2 cellular contexts compared by ENCODE assay signal in the genomic region with DNA sequence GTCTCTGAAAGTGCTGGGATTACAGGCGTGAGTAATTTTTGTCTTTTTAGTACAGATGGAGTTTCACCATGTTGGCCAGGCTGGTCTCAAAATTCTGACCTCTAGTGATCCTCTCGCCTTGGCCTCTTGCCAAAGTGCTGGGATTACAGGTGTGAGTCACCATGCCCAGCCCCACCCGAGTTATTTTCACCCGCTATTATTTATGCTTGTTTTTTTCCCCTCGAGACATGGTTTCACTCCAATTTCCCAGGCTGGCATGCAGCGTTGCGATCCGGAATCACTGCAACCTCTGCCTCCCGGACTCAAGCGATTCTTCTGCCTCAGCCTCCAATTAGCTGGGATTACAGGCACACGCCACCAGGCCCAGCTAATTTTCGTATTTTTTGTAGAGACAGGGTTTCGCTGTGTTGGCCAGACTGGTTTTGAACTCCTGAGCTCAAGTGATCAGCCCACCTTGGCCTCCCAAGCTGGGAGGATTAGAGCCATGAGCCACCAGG.
TF ChIP-seq lines count a peak whose summit lies in the region.

No MANE protein-coding gene starts in this region.

TF ChIP-seq in GM23338, 12 proteins besides CTCF, POLR2A, EP300 and RAD21 (continued from another document):
- TF ChIP-seq JUNB (IDR thresholded peaks at IDR 0.05; ENCODE audit: unreplicated experiment) (no peak), EZH2 (IDR thresholded peaks at IDR 0.05; ENCODE audit: low read depth, unreplicated experiment) (no peak), EZH2phosphoT487 (IDR thresholded peaks at IDR 0.05; ENCODE audit: unreplicated experiment) (no peak), CREB1 (CRISPR knock-in tag; IDR thresholded peaks at IDR 0.05; ENCODE audit: low read depth) (no peak)
- TF ChIP-seq, protein P1, sequence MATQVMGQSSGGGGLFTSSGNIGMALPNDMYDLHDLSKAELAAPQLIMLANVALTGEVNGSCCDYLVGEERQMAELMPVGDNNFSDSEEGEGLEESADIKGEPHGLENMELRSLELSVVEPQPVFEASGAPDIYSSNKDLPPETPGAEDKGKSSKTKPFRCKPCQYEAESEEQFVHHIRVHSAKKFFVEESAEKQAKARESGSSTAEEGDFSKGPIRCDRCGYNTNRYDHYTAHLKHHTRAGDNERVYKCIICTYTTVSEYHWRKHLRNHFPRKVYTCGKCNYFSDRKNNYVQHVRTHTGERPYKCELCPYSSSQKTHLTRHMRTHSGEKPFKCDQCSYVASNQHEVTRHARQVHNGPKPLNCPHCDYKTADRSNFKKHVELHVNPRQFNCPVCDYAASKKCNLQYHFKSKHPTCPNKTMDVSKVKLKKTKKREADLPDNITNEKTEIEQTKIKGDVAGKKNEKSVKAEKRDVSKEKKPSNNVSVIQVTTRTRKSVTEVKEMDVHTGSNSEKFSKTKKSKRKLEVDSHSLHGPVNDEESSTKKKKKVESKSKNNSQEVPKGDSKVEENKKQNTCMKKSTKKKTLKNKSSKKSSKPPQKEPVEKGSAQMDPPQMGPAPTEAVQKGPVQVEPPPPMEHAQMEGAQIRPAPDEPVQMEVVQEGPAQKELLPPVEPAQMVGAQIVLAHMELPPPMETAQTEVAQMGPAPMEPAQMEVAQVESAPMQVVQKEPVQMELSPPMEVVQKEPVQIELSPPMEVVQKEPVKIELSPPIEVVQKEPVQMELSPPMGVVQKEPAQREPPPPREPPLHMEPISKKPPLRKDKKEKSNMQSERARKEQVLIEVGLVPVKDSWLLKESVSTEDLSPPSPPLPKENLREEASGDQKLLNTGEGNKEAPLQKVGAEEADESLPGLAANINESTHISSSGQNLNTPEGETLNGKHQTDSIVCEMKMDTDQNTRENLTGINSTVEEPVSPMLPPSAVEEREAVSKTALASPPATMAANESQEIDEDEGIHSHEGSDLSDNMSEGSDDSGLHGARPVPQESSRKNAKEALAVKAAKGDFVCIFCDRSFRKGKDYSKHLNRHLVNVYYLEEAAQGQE (IDR thresholded peaks at IDR 0.05; ENCODE audit: unreplicated experiment): no peak
- TF ChIP-seq, protein P2, sequence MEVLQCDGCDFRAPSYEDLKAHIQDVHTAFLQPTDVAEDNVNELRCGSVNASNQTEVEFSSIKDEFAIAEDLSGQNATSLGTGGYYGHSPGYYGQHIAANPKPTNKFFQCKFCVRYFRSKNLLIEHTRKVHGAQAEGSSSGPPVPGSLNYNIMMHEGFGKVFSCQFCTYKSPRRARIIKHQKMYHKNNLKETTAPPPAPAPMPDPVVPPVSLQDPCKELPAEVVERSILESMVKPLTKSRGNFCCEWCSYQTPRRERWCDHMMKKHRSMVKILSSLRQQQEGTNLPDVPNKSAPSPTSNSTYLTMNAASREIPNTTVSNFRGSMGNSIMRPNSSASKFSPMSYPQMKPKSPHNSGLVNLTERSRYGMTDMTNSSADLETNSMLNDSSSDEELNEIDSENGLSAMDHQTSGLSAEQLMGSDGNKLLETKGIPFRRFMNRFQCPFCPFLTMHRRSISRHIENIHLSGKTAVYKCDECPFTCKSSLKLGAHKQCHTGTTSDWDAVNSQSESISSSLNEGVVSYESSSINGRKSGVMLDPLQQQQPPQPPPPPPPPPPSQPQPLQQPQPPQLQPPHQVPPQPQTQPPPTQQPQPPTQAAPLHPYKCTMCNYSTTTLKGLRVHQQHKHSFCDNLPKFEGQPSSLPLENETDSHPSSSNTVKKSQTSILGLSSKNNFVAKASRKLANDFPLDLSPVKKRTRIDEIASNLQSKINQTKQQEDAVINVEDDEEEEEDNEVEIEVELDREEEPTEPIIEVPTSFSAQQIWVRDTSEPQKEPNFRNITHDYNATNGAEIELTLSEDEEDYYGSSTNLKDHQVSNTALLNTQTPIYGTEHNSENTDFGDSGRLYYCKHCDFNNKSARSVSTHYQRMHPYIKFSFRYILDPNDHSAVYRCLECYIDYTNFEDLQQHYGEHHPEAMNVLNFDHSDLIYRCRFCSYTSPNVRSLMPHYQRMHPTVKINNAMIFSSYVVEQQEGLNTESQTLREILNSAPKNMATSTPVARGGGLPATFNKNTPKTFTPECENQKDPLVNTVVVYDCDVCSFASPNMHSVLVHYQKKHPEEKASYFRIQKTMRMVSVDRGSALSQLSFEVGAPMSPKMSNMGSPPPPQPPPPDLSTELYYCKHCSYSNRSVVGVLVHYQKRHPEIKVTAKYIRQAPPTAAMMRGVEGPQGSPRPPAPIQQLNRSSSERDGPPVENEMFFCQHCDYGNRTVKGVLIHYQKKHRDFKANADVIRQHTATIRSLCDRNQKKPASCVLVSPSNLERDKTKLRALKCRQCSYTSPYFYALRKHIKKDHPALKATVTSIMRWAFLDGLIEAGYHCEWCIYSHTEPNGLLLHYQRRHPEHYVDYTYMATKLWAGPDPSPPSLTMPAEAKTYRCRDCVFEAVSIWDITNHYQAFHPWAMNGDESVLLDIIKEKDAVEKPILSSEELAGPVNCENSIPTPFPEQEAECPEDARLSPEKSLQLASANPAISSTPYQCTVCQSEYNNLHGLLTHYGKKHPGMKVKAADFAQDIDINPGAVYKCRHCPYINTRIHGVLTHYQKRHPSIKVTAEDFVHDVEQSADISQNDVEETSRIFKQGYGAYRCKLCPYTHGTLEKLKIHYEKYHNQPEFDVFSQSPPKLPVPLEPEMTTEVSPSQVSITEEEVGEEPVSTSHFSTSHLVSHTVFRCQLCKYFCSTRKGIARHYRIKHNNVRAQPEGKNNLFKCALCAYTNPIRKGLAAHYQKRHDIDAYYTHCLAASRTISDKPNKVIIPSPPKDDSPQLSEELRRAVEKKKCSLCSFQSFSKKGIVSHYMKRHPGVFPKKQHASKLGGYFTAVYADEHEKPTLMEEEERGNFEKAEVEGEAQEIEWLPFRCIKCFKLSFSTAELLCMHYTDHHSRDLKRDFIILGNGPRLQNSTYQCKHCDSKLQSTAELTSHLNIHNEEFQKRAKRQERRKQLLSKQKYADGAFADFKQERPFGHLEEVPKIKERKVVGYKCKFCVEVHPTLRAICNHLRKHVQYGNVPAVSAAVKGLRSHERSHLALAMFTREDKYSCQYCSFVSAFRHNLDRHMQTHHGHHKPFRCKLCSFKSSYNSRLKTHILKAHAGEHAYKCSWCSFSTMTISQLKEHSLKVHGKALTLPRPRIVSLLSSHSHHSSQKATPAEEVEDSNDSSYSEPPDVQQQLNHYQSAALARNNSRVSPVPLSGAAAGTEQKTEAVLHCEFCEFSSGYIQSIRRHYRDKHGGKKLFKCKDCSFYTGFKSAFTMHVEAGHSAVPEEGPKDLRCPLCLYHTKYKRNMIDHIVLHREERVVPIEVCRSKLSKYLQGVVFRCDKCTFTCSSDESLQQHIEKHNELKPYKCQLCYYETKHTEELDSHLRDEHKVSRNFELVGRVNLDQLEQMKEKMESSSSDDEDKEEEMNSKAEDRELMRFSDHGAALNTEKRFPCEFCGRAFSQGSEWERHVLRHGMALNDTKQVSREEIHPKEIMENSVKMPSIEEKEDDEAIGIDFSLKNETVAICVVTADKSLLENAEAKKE (CRISPR knock-in tag; IDR thresholded peaks at IDR 0.05): no peak
- TF ChIP-seq, protein P3, sequence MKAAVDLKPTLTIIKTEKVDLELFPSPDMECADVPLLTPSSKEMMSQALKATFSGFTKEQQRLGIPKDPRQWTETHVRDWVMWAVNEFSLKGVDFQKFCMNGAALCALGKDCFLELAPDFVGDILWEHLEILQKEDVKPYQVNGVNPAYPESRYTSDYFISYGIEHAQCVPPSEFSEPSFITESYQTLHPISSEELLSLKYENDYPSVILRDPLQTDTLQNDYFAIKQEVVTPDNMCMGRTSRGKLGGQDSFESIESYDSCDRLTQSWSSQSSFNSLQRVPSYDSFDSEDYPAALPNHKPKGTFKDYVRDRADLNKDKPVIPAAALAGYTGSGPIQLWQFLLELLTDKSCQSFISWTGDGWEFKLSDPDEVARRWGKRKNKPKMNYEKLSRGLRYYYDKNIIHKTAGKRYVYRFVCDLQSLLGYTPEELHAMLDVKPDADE (IDR thresholded peaks at IDR 0.05): no peak
TF ChIP-seq in GM23338: peak in this region for 0.

TF ChIP-seq in Ishikawa, 13 proteins besides CTCF, POLR2A, EP300 and RAD21 (continued from another document):
- TF ChIP-seq ZBTB7A (IDR thresholded peaks at IDR 0.05; ENCODE audit: low read depth): no peak
- TF ChIP-seq FOXM1 (IDR thresholded peaks at IDR 0.05; ENCODE audit: borderline replicate concordance, low read depth): no peak
TF ChIP-seq in Ishikawa: peak in this region for 3.
